In the genomic region with DNA sequence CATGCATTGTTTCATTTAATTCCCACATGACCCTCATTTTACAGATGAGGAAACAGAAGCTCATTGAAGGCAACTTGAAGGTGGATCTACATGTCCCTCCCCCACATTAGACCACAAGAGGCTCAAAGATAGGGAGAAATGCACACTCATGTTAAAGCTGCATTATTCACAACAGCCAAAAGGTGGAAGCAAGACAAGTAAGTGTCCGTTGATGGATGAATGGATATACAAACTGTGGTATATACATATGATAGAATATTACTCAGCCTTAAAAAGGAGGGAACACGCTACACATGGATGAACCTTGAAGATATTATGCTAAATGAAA, we compare ENCODE assay signal across 16 cellular contexts.
DNase-seq lines count a peak whose midpoint lies in the region; FAIRE-seq and TF ChIP-seq lines count a peak whose summit lies in the region.
"Had no signal": no experiment of that assay in that cellular context is flagged by ENCODE, and none has a peak within 500 bp of the region (broad histone marks: within the 10 kb centered on the region; RNA-seq: fewer than 3 reads in every experiment).

No MANE protein-coding gene starts in this region.

- H3K27ac ChIP-seq in mucosa of rectum (ENCODE audit: low read depth in 2 of 2, low read length in 2 of 2), result peak overlapping the region; percentile 69 to 89
- H3K27ac ChIP-seq: coronary artery, testis had no signal

- DNase-seq in HCEC 1CT (peak; percentile 12), OCI-M1 (lab: John Stamatoyannopoulos, UW) (peak; percentile 58), bronchial epithelial cell (ENCODE audit: low read depth) (peak; percentile 62), Caco-2 (no peak), ecto neural progenitor cell (ENCODE audit: low spot score) (no peak), OCI-M2 (lab: John Stamatoyannopoulos, UW; ENCODE audit: unreplicated experiment) (no peak)
- DNase-seq in activated CD8-positive, alpha-beta memory T cell treated with anti-CD3 and anti-CD28 coated beads, Interleukin-2, amount 50 U/mL, for 48 hours, result no peak
- DNase-seq: CD8-positive, alpha-beta memory T cell; foreskin fibroblast; NCI-H1930; testis had no signal

- H3K4me3 Mint-ChIP-seq in Caco-2 (ENCODE audit: unreplicated experiment), result no peak overlapping the region
- H3K4me3 Mint-ChIP-seq: activated CD8-positive, alpha-beta memory T cell treated with anti-CD3 and anti-CD28 coated beads, Interleukin-2, amount 10 ng/mL, durations not matched to agents 7 days and 5 days; activated naive CD8-positive, alpha-beta T cell; CD8-positive, alpha-beta memory T cell; T-helper 2 cell treated with Interferon-gamma antibody and Interleukin-4, amounts not matched to agents 5 μg/mL and 100 μg/mL, for 36 hours had no signal

- H3K4me1 ChIP-seq in mucosa of rectum (ENCODE audit: control insufficient read depth in 2 of 2, insufficient read depth in 2 of 2, low read length in 2 of 2), result peaks cover 23 to 42% of the 10 kb centered on the region in 2 donors
- peaks cover 31% of the 10 kb centered on the region for H3K4me1 ChIP-seq in Caco-2
- H3K4me1 ChIP-seq: testis had no signal

- H3K27me3 Mint-ChIP-seq in Caco-2 (ENCODE audit: insufficient read depth, unreplicated experiment), result no peaks in the 10 kb centered on the region
- H3K27me3 Mint-ChIP-seq: activated CD8-positive, alpha-beta memory T cell treated with anti-CD3 and anti-CD28 coated beads, Interleukin-2, amount 10 ng/mL, durations not matched to agents 7 days and 5 days had no signal

- TF ChIP-seq CTCF in bronchial epithelial cell (IDR thresholded peaks at IDR 0.05; ENCODE audit: insufficient read depth, low read length, severe bottlenecking) (no peak), Caco-2 (IDR thresholded peaks at IDR 0.05; ENCODE audit: insufficient read depth in 1 of 2, low read depth in 1 of 2, low read length in 1 of 2, severe bottlenecking in 1 of 2, unreplicated experiment in 1 of 2) (no peak)

- POLR2A ChIA-PET in Caco-2 (lab: Charles Lee), result no interaction called here

- BruUV-seq in Caco-2 (replicated peaks; lab: Mats Ljungman, UMichigan), result no TSS peak

- intact Hi-C loops in Caco-2 (cut with micrococcal nuclease; ENCODE audit: unreplicated experiment), result no loop called here

- no peaks in the 10 kb centered on the region for H3K9me3 ChIP-seq in mucosa of rectum (ENCODE audit: control insufficient read depth in 2 of 2, low read length in 2 of 2)
- no peaks in the 10 kb centered on the region for H3K9me3 ChIP-seq in Caco-2
- H3K9me3 ChIP-seq: testis had no signal

- H3K9ac ChIP-seq in mucosa of rectum (ENCODE audit: low read depth in 1 of 2, low read length in 2 of 2), result no peak overlapping the region

- no peak overlapping the region for H3K27ac Mint-ChIP-seq in Caco-2 (ENCODE audit: unreplicated experiment)
- H3K27ac Mint-ChIP-seq: activated naive CD8-positive, alpha-beta T cell had no signal

- H3K36me3 Mint-ChIP-seq in Caco-2 (ENCODE audit: insufficient read depth, unreplicated experiment), result no peaks in the 10 kb centered on the region
- H3K36me3 Mint-ChIP-seq: activated naive CD8-positive, alpha-beta T cell had no signal

- no peaks in the 10 kb centered on the region for H3K9me3 Mint-ChIP-seq in Caco-2 (ENCODE audit: unreplicated experiment)
- H3K9me3 Mint-ChIP-seq: CD8-positive, alpha-beta memory T cell had no signal

- H3K36me3 ChIP-seq in bronchial epithelial cell (ENCODE audit: control insufficient read depth, insufficient read depth, low read length) (no peaks in the 10 kb centered on the region), mucosa of rectum (ENCODE audit: control insufficient read depth in 2 of 2, insufficient read depth in 2 of 2, low read length in 2 of 2) (no peaks in the 10 kb centered on the region), Caco-2 (ENCODE audit: control insufficient read depth, insufficient read depth, low read length) (no peaks in the 10 kb centered on the region)

- CTCF ChIA-PET in Caco-2 (lab: Charles Lee), result interaction anchor here (0.6 kb wide), 1 partner anchor 118 kb away, joined by 3 read pairs; no protein-coding TSS in a partner anchor

- peaks cover 22% of the 10 kb centered on the region for H3K4me1 Mint-ChIP-seq in Caco-2 (ENCODE audit: low read depth, unreplicated experiment)

- H3K4me3 ChIP-seq in bronchial epithelial cell (ENCODE audit: low read depth, low read length) (no peak overlapping the region), mucosa of rectum (ENCODE audit: low read length in 2 of 2) (no peak overlapping the region), Caco-2 (ENCODE audit: low read depth, low read length) (no peak overlapping the region)
- H3K4me3 ChIP-seq: coronary artery, testis had no signal

- FAIRE-seq in bronchial epithelial cell (lab: Jason Lieb, UNC), result no peak

- H3K27me3 ChIP-seq in bronchial epithelial cell (ENCODE audit: control insufficient read depth, insufficient read depth, low read length) (no peaks in the 10 kb centered on the region), mucosa of rectum (ENCODE audit: control insufficient read depth in 2 of 2, insufficient read depth in 2 of 2, low read length in 2 of 2) (no peaks in the 10 kb centered on the region), Caco-2 (replicated peaks; ENCODE audit: control insufficient read depth, insufficient read depth, low read length) (no peaks in the 10 kb centered on the region)
- H3K27me3 ChIP-seq: testis had no signal

Comparison
In these comparisons a context has a peak if more than half of its experiments do, and no peak if none do; other contexts are left out.
1. DNase-seq: peak in HCEC 1CT (single experiment), OCI-M1 (single experiment) and bronchial epithelial cell (single experiment); none in Caco-2 (0 of 2), ecto neural progenitor cell (single experiment), activated CD8-positive, alpha-beta memory T cell treated with anti-CD3 and anti-CD28 coated beads, Interleukin-2, amount 50 U/mL, for 48 hours (single experiment) and OCI-M2 (single experiment).